31 cellular contexts compared by ENCODE assay signal in genomic region chr11:110187731-110188130, GRCh38.
"Had no signal": no experiment of that assay in that cellular context is flagged by ENCODE, and none has a peak within 500 bp of the region (broad histone marks: within the 10 kb centered on the region; RNA-seq: fewer than 3 reads in every experiment).

No MANE protein-coding gene starts in this region.

- H3K9ac ChIP-seq: neural progenitor cell had no signal

- H3K27me3 ChIP-seq: esophagus squamous epithelium, neural progenitor cell, sigmoid colon, transverse colon, upper lobe of right lung, uterus had no signal

- H3K4me1 ChIP-seq: psoas muscle, sigmoid colon, spleen, transverse colon, upper lobe of right lung, uterus had no signal

- H2AFZ ChIP-seq: neural progenitor cell had no signal

- ATAC-seq: left lobe of liver; mucosa of descending colon; naive thymus-derived CD4-positive, alpha-beta T cell; psoas muscle; stimulated activated naive B cell treated with anti-CD40 and anti-IgM and Interleukin-4, amounts not matched to agents 10 μg/mL and 1 μg/mL and 100 μg/mL, for 72 hours; upper lobe of right lung had no signal

- H3K36me3 Mint-ChIP-seq: immature natural killer cell; mesothelial cell of epicardium; naive thymus-derived CD4-positive, alpha-beta T cell; neural progenitor cell had no signal

- H3K4me3 ChIP-seq: coronary artery, esophagus squamous epithelium, lung, mucosa of descending colon, neural progenitor cell, psoas muscle, sigmoid colon, skin epidermis, spleen, transverse colon, upper lobe of right lung, uterus had no signal

- FAIRE-seq: endothelial cell of umbilical vein, frontal cortex, kidney had no signal

- H3K27ac Mint-ChIP-seq: immature natural killer cell; mesothelial cell of epicardium; naive thymus-derived CD4-positive, alpha-beta T cell; nephron; stimulated activated naive B cell treated with anti-CD40 and anti-IgM and Interleukin-4, amounts not matched to agents 10 μg/mL and 1 μg/mL and 100 μg/mL, for 72 hours; stimulated activated naive CD8-positive, alpha-beta T cell treated with anti-CD3 and anti-CD28 coated beads, Interleukin-15, Interleukin-2, amounts not matched to agents 100 ng/mL and 50 ng/mL, for 24 hours had no signal

- H3K36me3 ChIP-seq: esophagus squamous epithelium, neural progenitor cell, sigmoid colon, spleen, transverse colon, upper lobe of right lung, uterus had no signal

- DNase-seq: dermis blood vessel endothelial cell; effector memory CD4-positive, alpha-beta T cell; erythroblast; esophagus squamous epithelium; hypothalamus; immature natural killer cell; kidney; mesenchymal stem cell; mucosa of descending colon; naive thymus-derived CD4-positive, alpha-beta T cell; nucleus accumbens; psoas muscle; right cardiac atrium; sigmoid colon; spleen; stimulated activated CD4-positive, alpha-beta T cell treated with anti-CD3 and anti-CD28 coated beads, Interleukin-15, amount 100 ng/mL, for 24 hours; stimulated activated CD4-positive, alpha-beta T cell treated with anti-CD3 and anti-CD28 coated beads, Interleukin-2, amount 100 ng/mL, for 48 hours; stimulated activated naive B cell treated with anti-CD40 and anti-IgM and Interleukin-4, amounts not matched to agents 10 μg/mL and 1 μg/mL and 100 μg/mL, for 72 hours; transverse colon; upper lobe of right lung; uterus had no signal

- H3K4me2 ChIP-seq: neural progenitor cell had no signal

- H3K4me3 Mint-ChIP-seq: immature natural killer cell; mesothelial cell of epicardium; naive thymus-derived CD4-positive, alpha-beta T cell; nephron; neural progenitor cell; stimulated activated naive B cell treated with anti-CD40 and anti-IgM and Interleukin-4, amounts not matched to agents 10 μg/mL and 1 μg/mL and 100 μg/mL, for 72 hours; stimulated activated naive CD8-positive, alpha-beta T cell treated with anti-CD3 and anti-CD28 coated beads, Interleukin-15, Interleukin-2, amounts not matched to agents 100 ng/mL and 50 ng/mL, for 24 hours had no signal

- H3K4me1 Mint-ChIP-seq: mesothelial cell of epicardium, nephron had no signal

- H3K9me3 Mint-ChIP-seq: immature natural killer cell; naive thymus-derived CD4-positive, alpha-beta T cell; nephron; stimulated activated naive CD8-positive, alpha-beta T cell treated with anti-CD3 and anti-CD28 coated beads, Interleukin-15, Interleukin-2, amounts not matched to agents 100 ng/mL and 50 ng/mL, for 24 hours had no signal

- H3K27ac ChIP-seq: coronary artery, esophagus squamous epithelium, neural progenitor cell, psoas muscle, sigmoid colon, skin epidermis, spleen, transverse colon, upper lobe of right lung, uterus had no signal

- H3K9me3 ChIP-seq: esophagus squamous epithelium, mucosa of descending colon, psoas muscle, sigmoid colon, transverse colon, upper lobe of right lung, uterus had no signal
